ENCODE assay signal across 1 cellular context in genomic region chr9:124812401-124813016, GRCh38.
TF ChIP-seq lines count a peak whose summit lies in the region.

No MANE protein-coding gene starts in this region.

TF ChIP-seq in K562, 482 proteins besides CTCF, POLR2A, EP300 and RAD21:
- TF ChIP-seq SMARCA4 (IDR thresholded peaks at IDR 0.05) (peak; percentile 36; the same call in 1 of the 2 replicates), MNT (conservative IDR thresholded peaks at IDR 0.05) (0 out of 4 replicates have a peak, but pooled peaks of 1 of the 2 experiments have one; percentile 10), PRDM10 (IDR thresholded peaks at IDR 0.05; ENCODE audit: partially characterized antibody) (peak; percentile 76), TFAP4 (CRISPR knock-in tag; IDR thresholded peaks at IDR 0.05; ENCODE audit: borderline replicate concordance) (peak; percentile 12; the same call in 1 of the 2 replicates), CREM (IDR thresholded peaks at IDR 0.05; ENCODE audit: low read depth) (peak; percentile 50; the same call in 1 of the 2 replicates), FOSL1 (tag; conservative IDR thresholded peaks at IDR 0.05) (peak; percentile 75), VEZF1 (CRISPR knock-in tag; IDR thresholded peaks at IDR 0.05) (peak; percentile 65), JUN (IDR thresholded peaks at IDR 0.05; ENCODE audit: borderline replicate concordance, low read depth, low read length) (peak; percentile 64; the same call in 1 of the 2 replicates), JUN (CRISPR knock-in tag; IDR thresholded peaks at IDR 0.05; ENCODE audit: borderline replicate concordance) (no peak), ZNF41 (CRISPR knock-in tag; conservative IDR thresholded peaks at IDR 0.05) (no peak), EGR1 (conservative IDR thresholded peaks at IDR 0.05) (peak; percentile 31), E2F5 (CRISPR knock-in tag; IDR thresholded peaks at IDR 0.05) (no peak), ILK (tag; IDR thresholded peaks at IDR 0.05; ENCODE audit: borderline replicate concordance, low read depth) (0 out of 2 replicates have a peak, but pooled peaks have one; percentile 26), ZBTB33 (CRISPR knock-in tag; IDR thresholded peaks at IDR 0.05) (0 out of 2 replicates have a peak, but pooled peaks have one; percentile 42), DMBX1 (CRISPR knock-in tag; IDR thresholded peaks at IDR 0.05; ENCODE audit: borderline replicate concordance) (no peak), ATF7 (IDR thresholded peaks at IDR 0.05) (peak; percentile 68), YY1 (IDR thresholded peaks at IDR 0.05; ENCODE audit: borderline replicate concordance in 1 of 3, control insufficient read depth in 1 of 3, extremely low read depth in 1 of 3, insufficient read depth in 3 of 3, insufficient read length in 1 of 3, insufficient replicate concordance in 2 of 3, low read depth in 1 of 3, low read length in 2 of 3) (peak in 1 of 3 experiments; percentile 13), CREB1 (IDR thresholded peaks at IDR 0.05) (0 out of 2 replicates have a peak, but pooled peaks have one; percentile 32), CREB1 (CRISPR knock-in tag; IDR thresholded peaks at IDR 0.05) (no peak), ZNF561 (CRISPR knock-in tag; conservative IDR thresholded peaks at IDR 0.05) (no peak), ATF3 (IDR thresholded peaks at IDR 0.05) (peak; percentile 91), ATF3 (CRISPR knock-in tag; conservative IDR thresholded peaks at IDR 0.05) (no peak), ZNF778 (CRISPR knock-in tag; IDR thresholded peaks at IDR 0.05) (no peak), NCOA6 (IDR thresholded peaks at IDR 0.05) (no peak), DPF2 (IDR thresholded peaks at IDR 0.05) (peak; percentile 42; the same call in 1 of the 2 replicates), RBM22 (IDR thresholded peaks at IDR 0.05; ENCODE audit: low read depth, low read length, poor library complexity, severe bottlenecking) (no peak), JUND (IDR thresholded peaks at IDR 0.05; ENCODE audit: borderline replicate concordance, low read depth, low read length) (peak; percentile 81; the same call in 1 of the 2 replicates), JUND (tag; IDR thresholded peaks at IDR 0.05; ENCODE audit: borderline replicate concordance, low read depth, low read length) (peak; percentile 63; the same call in 1 of the 3 replicates), ZBTB7A (IDR thresholded peaks at IDR 0.05; ENCODE audit: borderline replicate concordance, control insufficient read depth, low read depth, low read length) (peak; percentile 76; the same call in 1 of the 2 replicates), SMARCE1 (IDR thresholded peaks at IDR 0.05) (peak; percentile 51; the same call in 1 of the 2 replicates), MAZ (CRISPR knock-in tag; conservative IDR thresholded peaks at IDR 0.05 in 1 of 2, IDR thresholded peaks at IDR 0.05 in 1 of 2) (peak in 1 of 2 experiments; percentile 49; a peak in 1 of 4 replicates), NFE2 (IDR thresholded peaks at IDR 0.05; ENCODE audit: low read depth) (peak; percentile 44), HMBOX1 (IDR thresholded peaks at IDR 0.05) (peak; percentile 85)
